8 cellular contexts compared by ENCODE assay signal in genomic region chr6:48765352-48765961, GRCh38.
DNase-seq lines count a peak whose midpoint lies in the region; ATAC-seq and TF ChIP-seq lines count a peak whose summit lies in the region.

No MANE protein-coding gene starts in this region.

- H3K4me3 ChIP-seq in epithelial cell of proximal tubule (ENCODE audit: low read depth, low read length): no peak overlapping the region
- H3K4me3 ChIP-seq in neuron (ENCODE audit: low read length): no peak overlapping the region

- TF ChIP-seq CTCF in epithelial cell of proximal tubule (conservative IDR thresholded peaks at IDR 0.05; ENCODE audit: low read depth, low read length): peak; percentile 80

- peak overlapping the region; percentile 67 for H2AFZ ChIP-seq in neuron (ENCODE audit: low read depth, low read length)

- ATAC-seq in GM19467 (IDR thresholded peaks at IDR 0.05; ENCODE audit: unreplicated experiment): no peak

- H3K36me3 ChIP-seq in neuron (ENCODE audit: insufficient read depth, low read length): no peaks in the 10 kb centered on the region

- peak; percentile 59 for DNase-seq in Daoy (ENCODE audit: low read depth)
- DNase-seq in KBM-7: peak; percentile 57
- DNase-seq in RKO (ENCODE audit: low spot score): peak; percentile 74
- peak; percentile 18 for DNase-seq in epithelial cell of proximal tubule (ENCODE audit: low read depth)
- no peak for DNase-seq in activated CD4-positive, alpha-beta T cell treated with anti-CD3 and anti-CD28 coated beads, Interleukin-2, amount 50 U/mL, for 4 hours
- DNase-seq in NCI-H2029 treated with DMSO at 0.1 percent for 48 hours (lab: John Stamatoyannopoulos, UW): no peak

- in situ Hi-C loops in KBM-7 (cut with MboI; ENCODE audit: low pct_unique_long_range_greater_than_20kb, low sequenced_read_pairs): no loop called here

- H3K9me3 ChIP-seq in neuron (ENCODE audit: low read length): no peaks in the 10 kb centered on the region

- H3K27me3 ChIP-seq in neuron (ENCODE audit: insufficient read depth, low read length): no peaks in the 10 kb centered on the region

- H3K4me1 ChIP-seq in neuron (ENCODE audit: insufficient read depth, low read length): no peaks in the 10 kb centered on the region

Comparison
In these comparisons a context has a peak if more than half of its experiments do, and no peak if none do; other contexts are left out.
1. DNase-seq: peak in Daoy (single experiment), KBM-7 (single experiment), RKO (single experiment) and epithelial cell of proximal tubule (single experiment); none in activated CD4-positive, alpha-beta T cell treated with anti-CD3 and anti-CD28 coated beads, Interleukin-2, amount 50 U/mL, for 4 hours (0 of 2) and NCI-H2029 treated with DMSO at 0.1 percent for 48 hours (single experiment).